Comparison of ENCODE assay signal across 8 cellular contexts in genomic region chr15:84598250-84598649, GRCh38. TPM values are rescaled to one million over a fixed set of nuclear protein-coding genes. Genes with fewer than 3 reads are reported as not detected.
DNase-seq lines count a peak whose midpoint lies in the region; ATAC-seq, FAIRE-seq and TF ChIP-seq lines count a peak whose summit lies in the region.

No MANE protein-coding gene starts in this region.

- TF ChIP-seq CTCF in upper lobe of left lung (IDR thresholded peaks at IDR 0.05): no peak
- no peak for TF ChIP-seq CTCF in esophagus muscularis mucosa (IDR thresholded peaks at IDR 0.05)

- H3K9ac ChIP-seq in duodenal mucosa (ENCODE audit: low read depth in 1 of 2, low read length in 2 of 2): peak overlapping the region in 1 of 2 donors; percentile 20

- WGBS in upper lobe of left lung, 2 donors: 70 to 82% methylated on average over 2 of the region's 2 CpGs
- 82% methylated on average over 2 of the region's 2 CpGs for WGBS in esophagus muscularis mucosa

- TF ChIP-seq EP300 in upper lobe of left lung (IDR thresholded peaks at IDR 0.05) (no peak), esophagus muscularis mucosa (IDR thresholded peaks at IDR 0.05) (no peak)

- H3K4me3 ChIP-seq in duodenal mucosa (ENCODE audit: low read depth in 1 of 2, low read length in 2 of 2) (no peak overlapping the region), upper lobe of left lung (no peak overlapping the region), esophagus muscularis mucosa (no peak overlapping the region)

- ATAC-seq in GM21825 (IDR thresholded peaks at IDR 0.05; ENCODE audit: unreplicated experiment) (peak; percentile 45), upper lobe of left lung (ENCODE audit: low FRiP score in 2 of 2) (peak in 1 of 2 donors; percentile 37)

- DNase-seq in GM12892 (ENCODE audit: insufficient read length): no peak
- peak; percentile 86 to 96 for DNase-seq in NOMO-1 (lab: John Stamatoyannopoulos, UW; ENCODE audit: unreplicated experiment in 2 of 2)
- no peak for DNase-seq in upper lobe of left lung
- no peak for DNase-seq in GM03348 (ENCODE audit: low spot score)
- DNase-seq in NCI-H1417 (lab: John Stamatoyannopoulos, UW): no peak
- no peak for DNase-seq in esophagus muscularis mucosa (ENCODE audit: extremely low spot score)

- H3K9me3 ChIP-seq in duodenal mucosa (ENCODE audit: control insufficient read depth in 1 of 2, low read length in 2 of 2): no peaks in the 10 kb centered on the region
- H3K9me3 ChIP-seq in upper lobe of left lung: no peaks in the 10 kb centered on the region
- H3K9me3 ChIP-seq in esophagus muscularis mucosa: no peaks in the 10 kb centered on the region

- TF ChIP-seq POLR2A in GM12892 (IDR thresholded peaks at IDR 0.05; ENCODE audit: low read depth, low read length): no peak
- TF ChIP-seq POLR2A in upper lobe of left lung (IDR thresholded peaks at IDR 0.05): no peak
- no peak for TF ChIP-seq POLR2A in esophagus muscularis mucosa (IDR thresholded peaks at IDR 0.05; ENCODE audit: low read depth)

- H3K27ac ChIP-seq in duodenal mucosa (ENCODE audit: low read depth, low read length) (peak overlapping the region; percentile 20), upper lobe of left lung (peak overlapping the region; percentile 20 to 66 (median 44)), esophagus muscularis mucosa (replicated peaks in 1 of 4) (peak overlapping the region in 1 of 4 donors; percentile 31)

- peaks cover 13 to 16% of the 10 kb centered on the region in 2 donors for H3K4me1 ChIP-seq in duodenal mucosa (ENCODE audit: control insufficient read depth in 1 of 2, insufficient read depth in 2 of 2, low read length in 2 of 2)
- H3K4me1 ChIP-seq in upper lobe of left lung: peaks cover 5 to 31% (median 19%) of the 10 kb centered on the region in 4 donors
- H3K4me1 ChIP-seq in esophagus muscularis mucosa: peaks cover 8 to 28% (median 21%) of the 10 kb centered on the region in 4 donors

- H3K27me3 ChIP-seq in duodenal mucosa (ENCODE audit: control insufficient read depth in 1 of 2, insufficient read depth in 2 of 2, low read length in 2 of 2): no peaks in the 10 kb centered on the region
- no peaks in the 10 kb centered on the region for H3K27me3 ChIP-seq in upper lobe of left lung
- no peaks in the 10 kb centered on the region for H3K27me3 ChIP-seq in esophagus muscularis mucosa

- peak; percentile 64 for FAIRE-seq in GM12892 (lab: Jason Lieb, UNC)

- intact Hi-C loops in esophagus muscularis mucosa (cut with DNase I): no loop called here

- no peaks in the 10 kb centered on the region for H3K36me3 ChIP-seq in duodenal mucosa (ENCODE audit: control insufficient read depth in 1 of 2, insufficient read depth in 2 of 2, low read length in 2 of 2)
- no peaks in the 10 kb centered on the region for H3K36me3 ChIP-seq in upper lobe of left lung
- H3K36me3 ChIP-seq in esophagus muscularis mucosa: no peaks in the 10 kb centered on the region

RNA-seq across cellular contexts. Expression of gene ZSCAN2, which starts 2.6 kb away (rescaled TPM):
- polyA plus RNA-seq in GM12892 (2012; ENCODE audit: missing spikeins): 10.1 TPM
- total RNA-seq in upper lobe of left lung (10 to 100 TPM in 1 of 6 donors, 1 to 10 TPM in 5; 4.1 to 11.0 (median 5.9) TPM), esophagus muscularis mucosa (1 to 10 TPM; 4.6 to 9.5 (median 7.7) TPM)

RNA-seq across cellular contexts. Expression of gene WDR73, which starts 55.8 kb away (rescaled TPM):
- polyA plus RNA-seq in GM12892 (2012; ENCODE audit: missing spikeins): 15.7 TPM
- total RNA-seq in upper lobe of left lung (100 to 1,000 TPM in 1 of 6 donors, 10 to 100 TPM in 5; 21.5 to 138 (median 35.8) TPM), esophagus muscularis mucosa (10 to 100 TPM; 16.7 to 22.8 (median 18.4) TPM)

RNA-seq across cellular contexts. Expression of gene NMB, which starts 59.7 kb away (rescaled TPM):
- 1.8 TPM for polyA plus RNA-seq in GM12892 (2012; ENCODE audit: missing spikeins)
- 10 to 100 TPM in 1 of 6 donors, 1 to 10 TPM in 4, not detected in 1; 4.7 to 13.1 (median 5.7) TPM for total RNA-seq in upper lobe of left lung
- 1 to 10 TPM; 3.6 to 7.4 (median 5.1) TPM for total RNA-seq in esophagus muscularis mucosa

Comparison
In these comparisons a context has a peak if more than half of its experiments do, and no peak if none do; other contexts are left out.
1. DNase-seq: peak in NOMO-1 (2 of 2); none in GM12892 (single experiment), upper lobe of left lung (0 of 2), GM03348 (single experiment), NCI-H1417 (0 of 3) and esophagus muscularis mucosa (single experiment).